ENCODE assay signal across 1 cellular context in the genomic region with DNA sequence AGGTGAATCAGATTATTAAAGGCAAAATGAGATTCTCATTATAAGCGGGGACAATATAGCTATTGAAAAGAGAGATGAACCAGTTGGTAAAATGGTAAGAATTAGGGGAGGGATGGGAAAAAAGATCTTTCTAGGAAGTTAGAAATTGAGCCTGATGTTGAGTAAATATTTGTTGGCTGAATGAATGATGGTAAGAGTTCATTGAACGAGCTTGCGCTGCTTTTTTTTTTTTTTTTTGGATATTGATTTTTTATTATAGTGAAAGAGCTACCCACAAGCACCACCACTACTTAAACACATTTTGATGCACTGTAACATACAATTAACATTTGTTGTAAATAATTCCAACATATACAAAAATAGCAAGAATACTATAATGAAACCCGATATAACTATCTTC.
TF ChIP-seq lines count a peak whose summit lies in the region.

No MANE protein-coding gene starts in this region.

TF ChIP-seq in GM12878, 131 proteins besides CTCF, POLR2A, EP300 and RAD21:
- TF ChIP-seq, protein P1, sequence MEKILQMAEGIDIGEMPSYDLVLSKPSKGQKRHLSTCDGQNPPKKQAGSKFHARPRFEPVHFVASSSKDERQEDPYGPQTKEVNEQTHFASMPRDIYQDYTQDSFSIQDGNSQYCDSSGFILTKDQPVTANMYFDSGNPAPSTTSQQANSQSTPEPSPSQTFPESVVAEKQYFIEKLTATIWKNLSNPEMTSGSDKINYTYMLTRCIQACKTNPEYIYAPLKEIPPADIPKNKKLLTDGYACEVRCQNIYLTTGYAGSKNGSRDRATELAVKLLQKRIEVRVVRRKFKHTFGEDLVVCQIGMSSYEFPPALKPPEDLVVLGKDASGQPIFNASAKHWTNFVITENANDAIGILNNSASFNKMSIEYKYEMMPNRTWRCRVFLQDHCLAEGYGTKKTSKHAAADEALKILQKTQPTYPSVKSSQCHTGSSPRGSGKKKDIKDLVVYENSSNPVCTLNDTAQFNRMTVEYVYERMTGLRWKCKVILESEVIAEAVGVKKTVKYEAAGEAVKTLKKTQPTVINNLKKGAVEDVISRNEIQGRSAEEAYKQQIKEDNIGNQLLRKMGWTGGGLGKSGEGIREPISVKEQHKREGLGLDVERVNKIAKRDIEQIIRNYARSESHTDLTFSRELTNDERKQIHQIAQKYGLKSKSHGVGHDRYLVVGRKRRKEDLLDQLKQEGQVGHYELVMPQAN (conservative IDR thresholded peaks at IDR 0.05), result no peak
- TF ChIP-seq IKZF1 (conservative IDR thresholded peaks at IDR 0.05) (no peak), STAT1 (conservative IDR thresholded peaks at IDR 0.05) (no peak), RELA (IDR thresholded peaks at IDR 0.05; ENCODE audit: borderline replicate concordance, partially characterized antibody) (no peak), ZSCAN29 (IDR thresholded peaks at IDR 0.05) (no peak)
- TF ChIP-seq, protein P2, sequence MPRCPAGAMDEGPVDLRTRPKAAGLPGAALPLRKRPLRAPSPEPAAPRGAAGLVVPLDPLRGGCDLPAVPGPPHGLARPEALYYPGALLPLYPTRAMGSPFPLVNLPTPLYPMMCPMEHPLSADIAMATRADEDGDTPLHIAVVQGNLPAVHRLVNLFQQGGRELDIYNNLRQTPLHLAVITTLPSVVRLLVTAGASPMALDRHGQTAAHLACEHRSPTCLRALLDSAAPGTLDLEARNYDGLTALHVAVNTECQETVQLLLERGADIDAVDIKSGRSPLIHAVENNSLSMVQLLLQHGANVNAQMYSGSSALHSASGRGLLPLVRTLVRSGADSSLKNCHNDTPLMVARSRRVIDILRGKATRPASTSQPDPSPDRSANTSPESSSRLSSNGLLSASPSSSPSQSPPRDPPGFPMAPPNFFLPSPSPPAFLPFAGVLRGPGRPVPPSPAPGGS (IDR thresholded peaks at IDR 0.05; ENCODE audit: borderline replicate concordance, insufficient read depth, low read depth, low read length, poor library complexity, severe bottlenecking), result no peak
